ENCODE assay signal across 1 cellular context in genomic region chr13:77952276-77952675, GRCh38.
TF ChIP-seq lines count a peak whose summit lies in the region.

No MANE protein-coding gene starts in this region.

TF ChIP-seq in GM23338, 12 proteins besides CTCF, POLR2A, EP300 and RAD21 (continued from another document):
- TF ChIP-seq ZNF462 (CRISPR knock-in tag; IDR thresholded peaks at IDR 0.05) (no peak), NANOG (IDR thresholded peaks at IDR 0.05; ENCODE audit: borderline replicate concordance) (no peak), ETS1 (IDR thresholded peaks at IDR 0.05) (no peak), EZH2 (IDR thresholded peaks at IDR 0.05; ENCODE audit: low read depth, unreplicated experiment) (no peak), ZNF114 (CRISPR knock-in tag; IDR thresholded peaks at IDR 0.05) (no peak), ZNF331 (CRISPR knock-in tag; IDR thresholded peaks at IDR 0.05; ENCODE audit: low read depth) (no peak), STAT1 (IDR thresholded peaks at IDR 0.05; ENCODE audit: unreplicated experiment) (no peak), CREB1 (CRISPR knock-in tag; IDR thresholded peaks at IDR 0.05; ENCODE audit: low read depth) (no peak), REST (IDR thresholded peaks at IDR 0.05; ENCODE audit: unreplicated experiment) (no peak), JUNB (IDR thresholded peaks at IDR 0.05; ENCODE audit: unreplicated experiment) (no peak)
